ENCODE assay signal across 12 cellular contexts in genomic region chr1:9551984-9552383, GRCh38. TPM values are rescaled to one million over a fixed set of nuclear protein-coding genes. Genes with fewer than 3 reads are reported as not detected.
A peak's percentile ranks its signal among the peaks of the same experiment; 100 is the strongest.
DNase-seq lines count a peak whose midpoint lies in the region; ATAC-seq, FAIRE-seq and TF ChIP-seq lines count a peak whose summit lies in the region.
"Had no signal": no experiment of that assay in that cellular context is flagged by ENCODE, and none has a peak within 500 bp of the region (broad histone marks: within the 10 kb centered on the region; RNA-seq: fewer than 3 reads in every experiment).

No MANE protein-coding gene starts in this region.

- H3K4me1 ChIP-seq in foreskin keratinocyte = peaks cover 6% of the 10 kb centered on the region

- ATAC-seq in foreskin keratinocyte (peak; percentile 24), sciatic nerve (no peak)
- ATAC-seq in stimulated activated naive CD8-positive, alpha-beta T cell treated with anti-CD3 and anti-CD28 coated beads, Interleukin-15, Interleukin-2, amounts not matched to agents 100 U/mL and 50 U/mL, for 24 hours = no peak
- ATAC-seq: PC-3 had no signal

- FAIRE-seq in D721Med (lab: Jason Lieb, UNC) = no peak

- TF ChIP-seq CTCF in D721Med (IDR thresholded peaks at IDR 0.05; ENCODE audit: insufficient read depth, missing control alignments) (no peak), foreskin keratinocyte (conservative IDR thresholded peaks at IDR 0.05) (no peak), retinal pigment epithelial cell (conservative IDR thresholded peaks at IDR 0.05; ENCODE audit: low read depth, low read length) (no peak)

- intact Hi-C loops in sciatic nerve (cut with DNase I) = no loop called here

- H3K27me3 ChIP-seq in foreskin keratinocyte = no peaks in the 10 kb centered on the region

- no peak overlapping the region for H3K4me3 ChIP-seq in retinal pigment epithelial cell (ENCODE audit: low read length)

- H3K27ac ChIP-seq in foreskin keratinocyte = peak overlapping the region; percentile 45

- DNase-seq in D721Med (ENCODE audit: insufficient read length, low spot score) = peak; percentile 35
- DNase-seq in NCI-H82 treated with DMSO at 0.1 percent for 48 hours (lab: John Stamatoyannopoulos, UW; ENCODE audit: unreplicated experiment) = peak; percentile 31
- no peak for DNase-seq in foreskin keratinocyte
- DNase-seq in retinal pigment epithelial cell (ENCODE audit: low read depth) = peak; percentile 58
- DNase-seq in stimulated activated naive CD8-positive, alpha-beta T cell treated with anti-CD3 and anti-CD28 coated beads, Interleukin-15, Interleukin-2, amounts not matched to agents 100 U/mL and 50 U/mL, for 24 hours = no peak
- no peak for DNase-seq in sciatic nerve (ENCODE audit: low spot score)
- DNase-seq in RKO (ENCODE audit: low spot score) = no peak
- DNase-seq: CD4-positive, CD25-positive, alpha-beta regulatory T cell; H7; IMR-90; NCI-H446 treated with DMSO at 0.1 percent for 48 hours; PC-3 had no signal

RNA-seq across cellular contexts. Expression of gene SLC25A33, which starts 12.7 kb away (rescaled TPM):
- total RNA-seq in foreskin keratinocyte (4.8 and 6.0 TPM in 2 replicates), sciatic nerve (2.9 TPM)
- 4.1 and 4.7 TPM in 2 replicates for polyA plus RNA-seq in foreskin keratinocyte

RNA-seq across cellular contexts. Expression of gene TMEM201, which starts 36.7 kb away (rescaled TPM):
- total RNA-seq in foreskin keratinocyte = 9.4 and 10.4 TPM in 2 replicates
- polyA plus RNA-seq in foreskin keratinocyte = 8.0 and 8.9 TPM in 2 replicates
- total RNA-seq in sciatic nerve = 13.1 TPM

Comparison
In these comparisons a context has a peak if more than half of its experiments do, and no peak if none do; other contexts are left out.
1. DNase-seq: peak in D721Med (single experiment), NCI-H82 treated with DMSO at 0.1 percent for 48 hours (single experiment) and retinal pigment epithelial cell (single experiment); none in foreskin keratinocyte (0 of 2), stimulated activated naive CD8-positive, alpha-beta T cell treated with anti-CD3 and anti-CD28 coated beads, Interleukin-15, Interleukin-2, amounts not matched to agents 100 U/mL and 50 U/mL, for 24 hours (single experiment), sciatic nerve (single experiment) and RKO (single experiment).